In the genomic region with DNA sequence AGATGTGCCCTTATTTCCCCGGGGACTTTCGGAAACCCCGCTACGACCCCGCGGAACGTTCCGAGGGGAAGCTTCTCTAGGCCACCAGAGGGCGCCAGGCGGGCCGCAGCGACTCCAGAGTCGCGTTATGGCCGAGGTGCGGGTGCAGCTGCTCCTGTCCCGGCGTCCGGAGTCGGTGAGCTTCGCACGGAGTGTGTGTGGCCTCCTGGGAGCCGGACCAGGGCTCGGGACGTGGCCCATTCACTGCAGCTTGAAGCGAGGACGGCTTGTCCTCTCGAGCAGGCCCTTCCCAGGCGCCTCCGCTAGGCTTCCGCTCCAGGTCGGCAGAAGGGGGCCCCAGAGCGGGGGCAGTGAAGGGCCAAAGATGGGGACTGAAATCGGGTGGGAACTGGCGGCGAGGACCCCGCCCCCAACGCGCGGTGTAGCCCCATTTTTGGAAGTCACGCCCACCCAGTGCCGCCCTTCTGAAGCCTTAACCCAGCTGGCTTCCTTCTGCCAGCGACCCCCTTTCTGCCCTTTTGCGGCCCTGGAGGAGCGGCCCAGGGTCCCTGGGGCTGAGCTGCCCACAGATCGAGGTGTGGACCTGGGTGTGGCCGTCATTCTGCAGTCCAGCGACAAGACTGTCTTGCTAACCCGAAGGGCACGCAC, we compare ENCODE assay signal across 8 cellular contexts. TPM values are rescaled to one million over a fixed set of nuclear protein-coding genes. Genes with fewer than 3 reads are reported as not detected.
DNase-seq lines count a peak whose midpoint lies in the region; ATAC-seq and TF ChIP-seq lines count a peak whose summit lies in the region.

A gene with protein sequence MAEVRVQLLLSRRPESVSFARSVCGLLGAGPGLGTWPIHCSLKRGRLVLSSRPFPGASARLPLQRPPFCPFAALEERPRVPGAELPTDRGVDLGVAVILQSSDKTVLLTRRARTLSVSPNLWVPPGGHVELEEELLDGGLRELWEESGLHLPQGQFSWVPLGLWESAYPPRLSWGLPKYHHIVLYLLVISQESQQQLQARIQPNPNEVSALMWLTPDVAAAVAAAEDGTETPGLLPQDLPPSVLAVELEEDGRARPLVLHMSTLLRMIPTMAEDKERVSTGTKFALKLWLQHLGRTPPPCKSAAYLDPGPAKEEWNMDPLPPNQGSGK (plus strand): TSS at position 117 of the 648 bp plus-strand sequence. CDS start 11 bp downstream, at position 128.

- peak; percentile 85 for DNase-seq in GM12865 (ENCODE audit: low read depth)
- DNase-seq in NCI-H1105 (lab: John Stamatoyannopoulos, UW): peak; percentile 74
- DNase-seq in T-helper 9 cell: peak; percentile 75
- DNase-seq in astrocyte of the cerebellum (ENCODE audit: low read depth): peak; percentile 24
- DNase-seq in iPS DF 6.9 (ENCODE audit: low read depth, low spot score): peak; percentile 52
- no peak for DNase-seq in pons (ENCODE audit: low spot score)

- no peak within 1 kb of the TSS for H3K27ac ChIP-seq in iPS DF 6.9 (ENCODE audit: low read length)

- peaks cover 1% of the 10 kb centered on the region; the same call in 1 of the 2 replicates for H3K4me1 ChIP-seq in iPS DF 6.9 (ENCODE audit: control insufficient read depth, insufficient read depth, low read length)
- peaks cover 26% of the 10 kb centered on the region for H3K4me1 ChIP-seq in skeletal muscle satellite cell (ENCODE audit: control insufficient read depth, insufficient read depth, low read length)

- in situ Hi-C loops in astrocyte of the cerebellum (cut with HindIII; ENCODE audit: low sequenced_read_pairs): no loop called here

- TF ChIP-seq CTCF in GM12865 (IDR thresholded peaks at IDR 0.05; ENCODE audit: insufficient read depth, low read depth, low read length, missing control alignments) (peak; percentile 95), astrocyte of the cerebellum (IDR thresholded peaks at IDR 0.05; ENCODE audit: low read depth, low read length, missing control alignments) (peak; percentile 98)

- H3K9me3 ChIP-seq in iPS DF 6.9 (ENCODE audit: control insufficient read depth, insufficient read depth, low read length): no peaks in the 10 kb centered on the region
- no peaks in the 10 kb centered on the region for H3K9me3 ChIP-seq in skeletal muscle satellite cell (replicated peaks; ENCODE audit: low read length)

- H3K9ac ChIP-seq in skeletal muscle satellite cell (ENCODE audit: low read depth, low read length): peak within 1 kb of the TSS; percentile 83

- WGBS in iPS DF 6.9 (ENCODE audit: insufficient coverage, insufficient read length): no CpG with 5 or more reads among the region's 50 CpGs

- H3K36me3 ChIP-seq in iPS DF 6.9 (ENCODE audit: control insufficient read depth, insufficient read depth, low read length) (peaks cover 19% of the 10 kb centered on the region), skeletal muscle satellite cell (ENCODE audit: insufficient read depth, low read length) (peaks cover 62% of the 10 kb centered on the region)

- peak; percentile 54 for ATAC-seq in HG02571 (IDR thresholded peaks at IDR 0.05; ENCODE audit: unreplicated experiment)

- H3K4me3 ChIP-seq in GM12865 (ENCODE audit: low read depth, low read length): peak within 1 kb of the TSS; percentile 65
- peak within 1 kb of the TSS; percentile 56 for H3K4me3 ChIP-seq in astrocyte of the cerebellum (ENCODE audit: low read depth, low read length)
- H3K4me3 ChIP-seq in iPS DF 6.9 (ENCODE audit: low read length): peak within 1 kb of the TSS; percentile 66
- peak within 1 kb of the TSS; percentile 75 for H3K4me3 ChIP-seq in skeletal muscle satellite cell (ENCODE audit: low read length)

- H3K27me3 ChIP-seq in iPS DF 6.9 (ENCODE audit: control insufficient read depth, insufficient read depth, low read length) (no peaks in the 10 kb centered on the region), skeletal muscle satellite cell (ENCODE audit: control insufficient read depth, insufficient read depth, low read length) (no peaks in the 10 kb centered on the region)

- H3K4me2 ChIP-seq in skeletal muscle satellite cell (ENCODE audit: low read length): peak within 1 kb of the TSS; percentile 95

RNA-seq across cellular contexts. Expression of the gene that starts here (rescaled TPM):
- 1.1 and 2.3 TPM in 2 replicates for total RNA-seq in skeletal muscle satellite cell (2012; rRNA removed)
